ENCODE assay signal across 14 cellular contexts in the genomic region with DNA sequence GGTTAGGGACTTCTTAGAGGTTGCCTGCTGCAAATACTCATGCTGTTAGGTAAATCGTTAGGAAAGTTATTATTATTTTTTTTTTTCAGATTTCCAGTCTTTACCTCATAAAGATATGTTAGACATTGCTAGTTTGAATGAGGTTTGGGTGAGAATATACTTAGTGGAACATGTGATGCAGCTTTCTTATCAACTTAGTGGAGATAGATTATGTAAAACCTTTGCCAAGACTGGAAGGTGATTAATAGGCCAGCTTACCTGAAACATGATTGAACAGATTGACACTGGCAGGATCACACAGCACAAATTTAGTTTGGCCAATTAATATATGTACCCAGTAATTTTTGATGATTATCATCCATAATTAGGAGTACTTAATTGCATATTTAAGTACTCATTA.
"Had no signal": no experiment of that assay in that cellular context is flagged by ENCODE, and none has a peak within 500 bp of the region (broad histone marks: within the 10 kb centered on the region; RNA-seq: fewer than 3 reads in every experiment).

No MANE protein-coding gene starts in this region.

- DNase-seq: activated CD4-positive, alpha-beta T cell treated with anti-CD3 and anti-CD28 coated beads, Interleukin-2, amount 10 ng/mL, durations not matched to agents 7 days and 5 days; activated CD4-positive, CD25-positive, alpha-beta regulatory T cell; activated CD8-positive, alpha-beta memory T cell treated with anti-CD3 and anti-CD28 coated beads, Interleukin-2, amount 10 ng/mL, durations not matched to agents 7 days and 5 days; activated naive CD4-positive, alpha-beta T cell treated with Interleukin-2 at 50 U/mL for 16 hours; amygdala; brain microvascular endothelial cell; dorsolateral prefrontal cortex; glutamatergic neuron; left cardiac atrium; naive B cell; SK-N-SH; stimulated activated CD4-positive, alpha-beta T cell treated with anti-CD3 and anti-CD28 coated beads, Interleukin-4, amount 100 ng/mL, for 24 hours had no signal

- H3K4me3 Mint-ChIP-seq: activated CD4-positive, alpha-beta T cell treated with anti-CD3 and anti-CD28 coated beads, Interleukin-2, amount 10 ng/mL, durations not matched to agents 7 days and 5 days; activated CD8-positive, alpha-beta memory T cell treated with anti-CD3 and anti-CD28 coated beads, Interleukin-2, amount 10 ng/mL, durations not matched to agents 7 days and 5 days; T-helper 1 cell treated with Interleukin-12 subunit alpha and Interleukin-12 subunit beta and Interleukin-4 antibody, amounts not matched to agents 30 μg/mL and 1 μg/mL, for 36 hours had no signal

- H3K27me3 Mint-ChIP-seq: activated CD4-positive, alpha-beta T cell treated with anti-CD3 and anti-CD28 coated beads, Interleukin-2, amount 10 ng/mL, durations not matched to agents 7 days and 5 days; activated CD8-positive, alpha-beta memory T cell treated with anti-CD3 and anti-CD28 coated beads, Interleukin-2, amount 10 ng/mL, durations not matched to agents 7 days and 5 days; naive B cell had no signal

- ATAC-seq: activated CD8-positive, alpha-beta memory T cell treated with anti-CD3 and anti-CD28 coated beads, Interleukin-2, amount 10 ng/mL, durations not matched to agents 7 days and 5 days; esophagus mucosa; left cardiac atrium had no signal

- H3K9me3 Mint-ChIP-seq: naive B cell had no signal

- H3K27ac Mint-ChIP-seq: activated CD4-positive, alpha-beta T cell treated with anti-CD3 and anti-CD28 coated beads, Interleukin-2, amount 10 ng/mL, durations not matched to agents 7 days and 5 days; activated CD8-positive, alpha-beta memory T cell treated with anti-CD3 and anti-CD28 coated beads, Interleukin-2, amount 10 ng/mL, durations not matched to agents 7 days and 5 days had no signal

- H3K36me3 Mint-ChIP-seq: naive B cell had no signal
